Comparison of ENCODE assay signal across 26 cellular contexts in the genomic region with DNA sequence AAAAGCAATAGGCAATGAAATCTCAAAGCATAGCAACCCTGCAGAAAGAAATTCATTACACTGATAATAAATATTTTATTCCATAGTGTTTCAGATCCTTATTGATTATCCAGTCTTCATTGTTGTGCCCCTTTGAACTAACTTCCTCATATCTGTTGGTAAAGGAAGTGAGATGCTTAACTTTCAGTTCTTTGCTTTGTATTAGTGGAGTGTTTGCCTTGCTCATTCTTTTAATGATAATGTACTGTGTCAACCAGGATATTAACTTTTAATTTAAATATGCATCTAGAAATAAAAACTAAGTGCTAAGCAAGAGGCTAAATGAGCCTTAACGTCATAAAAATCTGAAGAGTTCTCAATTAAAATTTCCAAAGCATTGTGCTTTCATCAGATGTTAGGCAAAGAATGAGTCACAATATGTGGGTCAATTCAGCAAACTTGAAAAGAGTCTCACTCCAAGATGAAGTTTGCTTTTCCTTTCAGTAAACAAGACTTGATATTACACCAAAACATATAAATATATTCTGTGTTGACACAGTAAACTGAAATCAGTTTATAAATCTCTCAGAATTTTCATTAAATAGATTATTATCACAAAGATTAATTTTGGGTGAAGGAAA.
DNase-seq lines count a peak whose midpoint lies in the region; ATAC-seq, FAIRE-seq and TF ChIP-seq lines count a peak whose summit lies in the region.
"Had no signal": no experiment of that assay in that cellular context is flagged by ENCODE, and none has a peak within 500 bp of the region (broad histone marks: within the 10 kb centered on the region; RNA-seq: fewer than 3 reads in every experiment).

No MANE protein-coding gene starts in this region.

- no peak overlapping the region for H3K4me3 ChIP-seq in LNCaP clone FGC (ENCODE audit: low read depth, low read length)
- H3K4me3 ChIP-seq: gastrocnemius medialis, HAP-1, mucosa of descending colon, upper lobe of right lung had no signal

- TF ChIP-seq CTCF in LNCaP clone FGC (IDR thresholded peaks at IDR 0.05; ENCODE audit: control insufficient read depth, extremely low read depth, insufficient read depth) (no peak), foreskin keratinocyte (conservative IDR thresholded peaks at IDR 0.05) (no peak)

- FAIRE-seq in endometrium (lab: Jason Lieb, UNC), result peak; percentile 70

- no peak overlapping the region for H3K27ac ChIP-seq in foreskin keratinocyte
- H3K27ac ChIP-seq: gastrocnemius medialis, upper lobe of right lung had no signal

- H3K27me3 ChIP-seq in foreskin keratinocyte, result no peaks in the 10 kb centered on the region
- H3K27me3 ChIP-seq: gastrocnemius medialis, upper lobe of right lung had no signal

- ATAC-seq in foreskin keratinocyte (no peak), HG03520 (IDR thresholded peaks at IDR 0.05; ENCODE audit: unreplicated experiment) (no peak)
- ATAC-seq: activated CD4-positive, CD25-positive, alpha-beta regulatory T cell treated with anti-CD3 and anti-CD28 coated beads, Interleukin-2, amount 50 U/mL, for 24 hours; gastrocnemius medialis; mucosa of descending colon; upper lobe of right lung had no signal

- DNase-seq in NOMO-1 treated with DMSO at 0.1 percent for 48 hours (lab: John Stamatoyannopoulos, UW; ENCODE audit: unreplicated experiment), result peak; percentile 32
- no peak for DNase-seq in NOMO-1 treated with dmso at 0.1 percent for 144 hours (lab: John Stamatoyannopoulos, UW; ENCODE audit: unreplicated experiment)
- DNase-seq in LNCaP clone FGC (ENCODE audit: low read depth), result peak; percentile 42
- DNase-seq in renal cortical epithelial cell (ENCODE audit: low read depth), result peak; percentile 50
- DNase-seq in foreskin keratinocyte, result no peak
- DNase-seq in stimulated activated CD4-positive, alpha-beta T cell treated with anti-CD3 and anti-CD28 coated beads, Interleukin-4, amount 100 ng/mL, for 24 hours, result no peak
- DNase-seq: activated CD8-positive, alpha-beta memory T cell treated with anti-CD3 and anti-CD28 coated beads for 24 hours; activated naive CD4-positive, alpha-beta T cell treated with Interleukin-2 at 50 U/mL for 16 hours; activated T-cell treated with anti-CD3 and anti-CD28 coated beads, Interleukin-2, amount 50 U/mL, for 48 hours; anterior cingulate cortex; C1 segment of cervical spinal cord; caudate nucleus; gastrocnemius medialis; hypothalamus; islet precursor cell; Karpas-422; mucosa of descending colon; NCI-H1105 treated with DMSO at 0.1 percent for 48 hours; NCI-H2029 treated with DMSO at 0.1 percent for 48 hours; NCI-H524; posterior cingulate gyrus; upper lobe of right lung had no signal

- H3K4me1 ChIP-seq in foreskin keratinocyte, result no peaks in the 10 kb centered on the region
- H3K4me1 ChIP-seq: gastrocnemius medialis, HAP-1, upper lobe of right lung had no signal

Comparison
In these comparisons a context has a peak if more than half of its experiments do, and no peak if none do; other contexts are left out.
1. DNase-seq: peak in NOMO-1 treated with DMSO at 0.1 percent for 48 hours (single experiment), LNCaP clone FGC (single experiment) and renal cortical epithelial cell (single experiment); none in NOMO-1 treated with dmso at 0.1 percent for 144 hours (single experiment), foreskin keratinocyte (0 of 2) and stimulated activated CD4-positive, alpha-beta T cell treated with anti-CD3 and anti-CD28 coated beads, Interleukin-4, amount 100 ng/mL, for 24 hours (single experiment).